10 cellular contexts compared by ENCODE assay signal in genomic region chr10:23530079-23530478, GRCh38.
A peak's percentile ranks its signal among the peaks of the same experiment; 100 is the strongest.
DNase-seq lines count a peak whose midpoint lies in the region; ATAC-seq and TF ChIP-seq lines count a peak whose summit lies in the region.
"Had no signal": no experiment of that assay in that cellular context is flagged by ENCODE, and none has a peak within 500 bp of the region (broad histone marks: within the 10 kb centered on the region; RNA-seq: fewer than 3 reads in every experiment).

No MANE protein-coding gene starts in this region.

- H3K4me3 ChIP-seq in RWPE2 (ENCODE audit: severe bottlenecking) (no peak overlapping the region), fibroblast of the aortic adventitia (ENCODE audit: low read depth, low read length) (no peak overlapping the region), spleen (no peak overlapping the region), ovary (no peak overlapping the region)
- H3K4me3 ChIP-seq: prostate gland had no signal

- H3K27me3 ChIP-seq in RWPE2 (ENCODE audit: insufficient read depth, poor library complexity, severe bottlenecking): no peaks in the 10 kb centered on the region
- H3K27me3 ChIP-seq in spleen (replicated peaks in 1 of 7): peaks cover 0 to 8% (median 0%) of the 10 kb centered on the region in 7 donors
- H3K27me3 ChIP-seq in ovary: no peaks in the 10 kb centered on the region

- H3K9me3 ChIP-seq in RWPE2 (ENCODE audit: severe bottlenecking) (peaks cover 2% of the 10 kb centered on the region), spleen (no peaks in the 10 kb centered on the region), ovary (no peaks in the 10 kb centered on the region)
- H3K9me3 ChIP-seq: prostate gland had no signal

- ATAC-seq in RWPE2 (ENCODE audit: low read depth): no peak

- H3K4me1 ChIP-seq in RWPE2 (ENCODE audit: insufficient read depth, poor library complexity, severe bottlenecking): peaks cover 9% of the 10 kb centered on the region
- peaks cover 0 to 4% (median 0%) of the 10 kb centered on the region in 6 donors for H3K4me1 ChIP-seq in spleen
- no peaks in the 10 kb centered on the region for H3K4me1 ChIP-seq in ovary (ENCODE audit: insufficient read depth)
- H3K4me1 ChIP-seq: prostate gland had no signal

- TF ChIP-seq CTCF in 22Rv1 (IDR thresholded peaks at IDR 0.05): peak; percentile 48
- peak; percentile 74 for TF ChIP-seq CTCF in RWPE2 (IDR thresholded peaks at IDR 0.05; ENCODE audit: poor library complexity, severe bottlenecking)
- peak; percentile 40 for TF ChIP-seq CTCF in fibroblast of the aortic adventitia (IDR thresholded peaks at IDR 0.05; ENCODE audit: insufficient read depth, low read length)
- peak in 3 of 11 experiments; percentile 14 to 32 (median 15) for TF ChIP-seq CTCF in spleen (IDR thresholded peaks at IDR 0.05 in 8 of 11, conservative IDR thresholded peaks at IDR 0.05 in 3 of 11)
- peak in 1 of 3 donors; percentile 16 for TF ChIP-seq CTCF in ovary (IDR thresholded peaks at IDR 0.05)

- no peak for TF ChIP-seq POLR2A in spleen (IDR thresholded peaks at IDR 0.05)
- no peak for TF ChIP-seq POLR2A in ovary (IDR thresholded peaks at IDR 0.05)

- TF ChIP-seq EP300 in ovary (IDR thresholded peaks at IDR 0.05): no peak

- H3K36me3 ChIP-seq in RWPE2 (ENCODE audit: low read depth): no peaks in the 10 kb centered on the region
- no peaks in the 10 kb centered on the region for H3K36me3 ChIP-seq in spleen
- no peaks in the 10 kb centered on the region for H3K36me3 ChIP-seq in ovary
- H3K36me3 ChIP-seq: prostate gland had no signal

- WGBS in spleen, 5 donors: 73 to 86% (median 75%) methylated on average over 2 of the region's 2 CpGs
- 35 to 40% (median 38%) methylated on average over 2 of the region's 2 CpGs for WGBS in ovary, 3 donors

- no peak overlapping the region for H3K27ac ChIP-seq in 22Rv1
- no peak overlapping the region for H3K27ac ChIP-seq in RWPE2 (ENCODE audit: poor library complexity, severe bottlenecking)
- no peak overlapping the region for H3K27ac ChIP-seq in spleen
- H3K27ac ChIP-seq in ovary: no peak overlapping the region
- H3K27ac ChIP-seq: prostate gland had no signal

- DNase-seq in ELR (ENCODE audit: low read depth) (peak; percentile 47), RWPE2 (ENCODE audit: low spot score) (no peak), fibroblast of the aortic adventitia (ENCODE audit: low read depth) (peak; percentile 50), amygdala (lab: John Stamatoyannopoulos, UW) (no peak), C1 segment of cervical spinal cord (lab: John Stamatoyannopoulos, UW) (no peak), spleen (no peak), ovary (no peak)
- DNase-seq: activated naive CD4-positive, alpha-beta T cell treated with Interleukin-2 at 50 U/mL for 16 hours had no signal

- intact Hi-C loops in spleen (cut with DNase I; ENCODE audit: low total_unique reads): no loop called here
- intact Hi-C loops in ovary (cut with DNase I): loop anchor here in 1 of 4 donors (5.0 kb wide), 1 partner anchor 218 kb away; no protein-coding TSS in a partner anchor

Comparison
In these comparisons a context has a peak if more than half of its experiments do, and no peak if none do; other contexts are left out.
1. DNase-seq: peak in ELR (single experiment) and fibroblast of the aortic adventitia (single experiment); none in RWPE2 (single experiment), amygdala (0 of 56), C1 segment of cervical spinal cord (0 of 14), spleen (single experiment) and ovary (0 of 5).